Comparison of ENCODE assay signal across 2 cellular contexts in the genomic region with DNA sequence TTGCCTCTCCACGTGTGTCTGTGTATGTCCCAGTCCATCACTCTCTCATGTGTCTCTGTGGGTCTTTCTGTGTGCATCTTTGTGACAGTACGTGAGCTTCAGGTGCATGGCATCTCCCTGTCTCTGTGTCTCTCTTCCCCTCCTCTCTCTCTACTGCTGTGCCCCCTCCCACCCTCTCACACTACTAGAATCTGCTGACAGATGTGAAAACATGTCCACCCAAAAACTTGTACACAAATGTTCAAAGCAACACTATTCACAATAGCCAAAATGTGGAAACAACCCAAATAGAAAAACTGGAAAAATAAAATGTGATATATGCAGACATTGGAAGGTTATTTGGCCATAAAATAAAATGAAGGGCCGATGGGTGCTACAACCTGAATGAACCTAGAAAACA.
TF ChIP-seq lines count a peak whose summit lies in the region.

No MANE protein-coding gene starts in this region.

TF ChIP-seq in HepG2, 621 proteins besides CTCF, POLR2A, EP300 and RAD21:
- TF ChIP-seq MAFF (IDR thresholded peaks at IDR 0.05; ENCODE audit: low read depth, low read length) (peak; percentile 65), MAFK (conservative IDR thresholded peaks at IDR 0.05 in 1 of 2, IDR thresholded peaks at IDR 0.05 in 1 of 2; ENCODE audit: low read length in 2 of 2) (peak; percentile 51 to 83; a peak in 3 of 4 replicates)
- TF ChIP-seq, protein P1, sequence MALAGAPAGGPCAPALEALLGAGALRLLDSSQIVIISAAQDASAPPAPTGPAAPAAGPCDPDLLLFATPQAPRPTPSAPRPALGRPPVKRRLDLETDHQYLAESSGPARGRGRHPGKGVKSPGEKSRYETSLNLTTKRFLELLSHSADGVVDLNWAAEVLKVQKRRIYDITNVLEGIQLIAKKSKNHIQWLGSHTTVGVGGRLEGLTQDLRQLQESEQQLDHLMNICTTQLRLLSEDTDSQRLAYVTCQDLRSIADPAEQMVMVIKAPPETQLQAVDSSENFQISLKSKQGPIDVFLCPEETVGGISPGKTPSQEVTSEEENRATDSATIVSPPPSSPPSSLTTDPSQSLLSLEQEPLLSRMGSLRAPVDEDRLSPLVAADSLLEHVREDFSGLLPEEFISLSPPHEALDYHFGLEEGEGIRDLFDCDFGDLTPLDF (CRISPR knock-in tag; IDR thresholded peaks at IDR 0.05), result no peak

TF ChIP-seq in K562, 482 proteins besides CTCF, POLR2A, EP300 and RAD21:
- TF ChIP-seq GABPA (tag; conservative IDR thresholded peaks at IDR 0.05; ENCODE audit: low read depth), result no peak
- TF ChIP-seq MAFF (IDR thresholded peaks at IDR 0.05; ENCODE audit: low read length), result 0 out of 2 replicates have a peak, but pooled peaks have one; percentile 10
- TF ChIP-seq C11orf30 (IDR thresholded peaks at IDR 0.05; ENCODE audit: low read depth), result peak; percentile 12; the same call in 1 of the 2 replicates
- peak; percentile 40 for TF ChIP-seq ZNF316 (IDR thresholded peaks at IDR 0.05)
